In genomic region chr3:24367216-24367615, GRCh38 we compare ENCODE assay signal across 19 cellular contexts.
"Had no signal": no experiment of that assay in that cellular context is flagged by ENCODE, and none has a peak within 500 bp of the region (broad histone marks: within the 10 kb centered on the region; RNA-seq: fewer than 3 reads in every experiment).

No MANE protein-coding gene starts in this region.

- H3K27me3 ChIP-seq: dorsolateral prefrontal cortex, left lung, vagina had no signal

- FAIRE-seq: colon, frontal cortex had no signal

- ATAC-seq: activated CD8-positive, alpha-beta T cell treated with anti-CD3 and anti-CD28 coated beads, Interleukin-2, amount 10 ng/mL, durations not matched to agents 7 days and 5 days; left lung; natural killer cell; stimulated activated naive CD8-positive, alpha-beta T cell treated with anti-CD3 and anti-CD28 coated beads, Interleukin-15, Interleukin-2, amounts not matched to agents 100 U/mL and 50 U/mL, for 24 hours; T-cell had no signal

- H3K27ac ChIP-seq: left lung, vagina had no signal

- DNase-seq: activated B cell treated with CpG ODN at 0.5 μM for 24 hours; activated CD4-positive, alpha-beta T cell treated with anti-CD3 and anti-CD28 coated beads for 4 hours; activated CD8-positive, alpha-beta T cell treated with anti-CD3 and anti-CD28 coated beads, Interleukin-2, amount 10 ng/mL, durations not matched to agents 7 days and 5 days; activated naive CD4-positive, alpha-beta T cell treated with Interleukin-2 at 50 U/mL for 16 hours; activated naive CD8-positive, alpha-beta T cell treated with anti-CD3 and anti-CD28 coated beads, Interleukin-2, amount 10 ng/mL, durations not matched to agents 7 days and 5 days; activated T-cell treated with anti-CD3 and anti-CD28 coated beads, Interleukin-2, amount 50 U/mL, for 24 hours; central memory CD4-positive, alpha-beta T cell; dorsolateral prefrontal cortex; head of caudate nucleus; left lung; mammary epithelial cell; natural killer cell; nucleus accumbens; retina; stimulated activated naive CD8-positive, alpha-beta T cell treated with anti-CD3 and anti-CD28 coated beads, Interleukin-15, Interleukin-2, amounts not matched to agents 100 U/mL and 50 U/mL, for 24 hours; T-cell had no signal

- H3K36me3 ChIP-seq: left lung, vagina had no signal

- H3K9me3 ChIP-seq: left lung, vagina had no signal

- H3K4me3 ChIP-seq: dorsolateral prefrontal cortex, left lung, vagina had no signal
